In the genomic region with DNA sequence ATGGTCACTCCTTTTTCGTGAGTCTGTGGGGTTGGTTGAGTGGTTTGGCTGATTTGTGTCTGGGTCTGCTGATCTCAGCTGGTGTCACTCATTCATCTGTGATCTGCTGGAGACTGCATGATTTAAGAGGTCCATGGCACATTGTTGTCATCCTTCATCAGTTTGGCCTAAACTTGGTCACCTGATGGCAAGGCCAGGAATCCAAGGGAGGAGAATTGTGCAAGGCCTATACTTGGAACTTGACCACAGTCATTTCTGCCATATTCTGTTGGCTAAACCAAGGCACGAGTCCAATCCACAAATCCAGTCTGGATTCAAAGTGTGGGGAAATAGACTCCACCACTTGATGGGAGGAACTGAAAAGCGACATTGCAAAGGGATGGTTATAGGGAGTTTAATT, we compare ENCODE assay signal across 28 cellular contexts.
"Had no signal": no experiment of that assay in that cellular context is flagged by ENCODE, and none has a peak within 500 bp of the region (broad histone marks: within the 10 kb centered on the region; RNA-seq: fewer than 3 reads in every experiment).

No MANE protein-coding gene starts in this region.

- H3K4me1 ChIP-seq: colonic mucosa had no signal

- H3K4me3 ChIP-seq: colonic mucosa, esophagus squamous epithelium, heart right ventricle, left ventricle myocardium inferior, lung, mucosa of descending colon, ovary, psoas muscle, right atrium auricular region, transverse colon had no signal

- H3K36me3 Mint-ChIP-seq: activated CD4-positive, alpha-beta memory T cell treated with anti-CD3 and anti-CD28 coated beads for 36 hours had no signal

- ATAC-seq: activated T-cell treated with anti-CD3 and anti-CD28 coated beads, Interleukin-2, amount 50 U/mL, for 4 hours; heart right ventricle; mucosa of descending colon; psoas muscle; SK-N-SH treated with all-trans-retinoic acid at 6 μM for 48 hours had no signal

- FAIRE-seq: endometrium had no signal

- H3K27ac Mint-ChIP-seq: activated CD4-positive, alpha-beta memory T cell treated with anti-CD3 and anti-CD28 coated beads for 36 hours; activated T-helper 17 cell treated with anti-CD3 and anti-CD28 coated beads, Interleukin-2, amount 50 U/mL, for 72 hours; nephron progenitor cell had no signal

- H3K4me3 Mint-ChIP-seq: activated CD4-positive, alpha-beta memory T cell treated with anti-CD3 and anti-CD28 coated beads for 36 hours; activated T-cell treated with anti-CD3 and anti-CD28 coated beads, Interleukin-2, amount 50 U/mL, for 4 hours; activated T-helper 17 cell treated with anti-CD3 and anti-CD28 coated beads, Interleukin-2, amount 50 U/mL, for 72 hours; nephron progenitor cell had no signal

- H3K27ac ChIP-seq: colonic mucosa, epithelial cell of prostate, esophagus squamous epithelium, ovary, psoas muscle, right atrium auricular region, transverse colon had no signal

- H3K9me3 Mint-ChIP-seq: activated CD4-positive, alpha-beta memory T cell treated with anti-CD3 and anti-CD28 coated beads for 36 hours; activated T-cell treated with anti-CD3 and anti-CD28 coated beads, Interleukin-2, amount 50 U/mL, for 4 hours; nephron progenitor cell had no signal

- DNase-seq: activated CD4-positive, alpha-beta memory T cell treated with anti-CD3 and anti-CD28 coated beads for 36 hours; activated CD4-positive, alpha-beta T cell treated with anti-CD3 and anti-CD28 coated beads for 48 hours; activated gamma-delta T cell treated with Interleukin-2 at 50 U/mL for 16 hours; activated T-cell treated with anti-CD3 and anti-CD28 coated beads, Interleukin-2, amount 50 U/mL, for 4 hours; anterior cingulate cortex; cerebellar nuclear complex; colonic mucosa; effector CD8-positive, alpha-beta T cell; esophagus squamous epithelium; foreskin melanocyte; heart right ventricle; kidney glomerular epithelial cell; left ventricle myocardium inferior; mesendoderm; mucosa of descending colon; nephron progenitor cell; ovary; psoas muscle; stimulated activated CD4-positive, alpha-beta T cell treated with anti-CD3 and anti-CD28 coated beads, Interleukin-15, amount 100 ng/mL, for 24 hours; stimulated activated CD4-positive, alpha-beta T cell treated with anti-CD3 and anti-CD28 coated beads, Interleukin-2, amount 100 ng/mL, for 24 hours; stimulated activated naive CD4-positive, alpha-beta T cell; transverse colon had no signal

- H3K27me3 Mint-ChIP-seq: activated CD4-positive, alpha-beta memory T cell treated with anti-CD3 and anti-CD28 coated beads for 36 hours; activated T-helper 17 cell treated with anti-CD3 and anti-CD28 coated beads, Interleukin-2, amount 50 U/mL, for 72 hours had no signal

- H3K27me3 ChIP-seq: colonic mucosa, esophagus squamous epithelium, heart right ventricle, ovary, right atrium auricular region, transverse colon had no signal

- H3K36me3 ChIP-seq: colonic mucosa, esophagus squamous epithelium, heart right ventricle, left ventricle myocardium inferior, ovary, right atrium auricular region, transverse colon had no signal

- H3K9me3 ChIP-seq: colonic mucosa, esophagus squamous epithelium, heart right ventricle, left ventricle myocardium inferior, mucosa of descending colon, ovary, psoas muscle, right atrium auricular region, transverse colon had no signal
